In the genomic region with DNA sequence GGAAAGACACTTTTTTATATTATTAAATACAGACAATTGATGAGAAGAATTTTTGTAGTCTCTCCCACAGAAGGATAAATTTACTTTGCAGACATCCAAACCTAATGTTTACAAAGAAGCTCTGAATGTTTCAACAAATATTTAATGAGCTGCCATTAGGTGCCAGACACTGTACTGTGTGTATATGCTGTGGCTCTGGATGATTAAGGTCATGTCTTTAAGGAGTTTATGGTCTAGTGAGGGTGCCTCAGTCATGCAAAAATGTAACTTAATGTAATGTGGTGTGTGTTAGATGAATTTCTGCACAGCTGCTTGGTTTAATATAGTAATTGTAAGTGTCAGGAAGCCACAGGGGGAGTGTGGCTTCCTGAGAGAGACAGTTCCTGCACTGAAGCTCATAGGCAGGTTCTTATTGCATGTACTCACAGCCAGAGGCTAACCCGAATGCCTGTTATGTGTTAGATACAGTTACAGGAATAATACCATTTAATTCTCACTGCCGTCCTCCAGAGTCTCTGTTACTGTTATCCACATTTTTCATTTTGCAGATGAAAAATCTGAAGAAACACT, we compare ENCODE assay signal across 11 cellular contexts. TPM values are rescaled to one million over a fixed set of nuclear protein-coding genes. Genes with fewer than 3 reads are reported as not detected.
A peak's percentile ranks its signal among the peaks of the same experiment; 100 is the strongest.
DNase-seq lines count a peak whose midpoint lies in the region; ATAC-seq and TF ChIP-seq lines count a peak whose summit lies in the region.
"Had no signal": no experiment of that assay in that cellular context is flagged by ENCODE, and none has a peak within 500 bp of the region (broad histone marks: within the 10 kb centered on the region; RNA-seq: fewer than 3 reads in every experiment).

No MANE protein-coding gene starts in this region.

- ATAC-seq in GM18517 (IDR thresholded peaks at IDR 0.05; ENCODE audit: unreplicated experiment) (peak; percentile 49), left lobe of liver (peak; percentile 40), GM21381 (IDR thresholded peaks at IDR 0.05; ENCODE audit: unreplicated experiment) (no peak)

- DNase-seq in NCI-H69 (lab: John Stamatoyannopoulos, UW) (peak; percentile 17), left lobe of liver (ENCODE audit: low spot score) (no peak), DMS153 treated with DMSO at 0.1 percent for 48 hours (lab: John Stamatoyannopoulos, UW; ENCODE audit: unreplicated experiment) (no peak), H4 (ENCODE audit: low spot score) (no peak), amniotic stem cell (lab: John Stamatoyannopoulos, UW) (no peak)
- DNase-seq: effector CD4-positive, alpha-beta T cell; GM23248 had no signal

- H3K27ac ChIP-seq in C4-2B: peak overlapping the region; percentile 81; the same call in 1 of the 2 replicates
- H3K27ac ChIP-seq: GM23248, tibial nerve had no signal

- no peak for TF ChIP-seq CTCF in C4-2B (conservative IDR thresholded peaks at IDR 0.05)

RNA-seq across cellular contexts. Expression of a gene that starts 43.3 kb away (rescaled TPM):
- total RNA-seq in left lobe of liver: 24.7 TPM
- 5.1 and 12.1 TPM in 2 replicates for total RNA-seq in H4 (2014; rRNA removed; shearing (Covaris generic))
